Comparison of ENCODE assay signal across 10 cellular contexts in genomic region chr7:87878208-87878735, GRCh38. TPM values are rescaled to one million over a fixed set of nuclear protein-coding genes. Genes with fewer than 3 reads are reported as not detected.
DNase-seq lines count a peak whose midpoint lies in the region; ATAC-seq, FAIRE-seq and TF ChIP-seq lines count a peak whose summit lies in the region.
"Had no signal": no experiment of that assay in that cellular context is flagged by ENCODE, and none has a peak within 500 bp of the region (broad histone marks: within the 10 kb centered on the region; RNA-seq: fewer than 3 reads in every experiment).

No MANE protein-coding gene starts in this region.

- peaks cover 39% of the 10 kb centered on the region for H3K36me3 Mint-ChIP-seq in activated naive CD4-positive, alpha-beta T cell treated with anti-CD3 and anti-CD28 coated beads, Interleukin-2, amount 10 ng/mL, durations not matched to agents 7 days and 5 days
- peaks cover 3% of the 10 kb centered on the region for H3K36me3 Mint-ChIP-seq in endothelial cell (ENCODE audit: low read depth, unreplicated experiment)

- no peak for ATAC-seq in left lung
- ATAC-seq: left colon had no signal

- peaks cover 2% of the 10 kb centered on the region for H3K9me3 Mint-ChIP-seq in activated naive CD4-positive, alpha-beta T cell treated with anti-CD3 and anti-CD28 coated beads, Interleukin-2, amount 10 ng/mL, durations not matched to agents 7 days and 5 days
- H3K9me3 Mint-ChIP-seq in endothelial cell (ENCODE audit: unreplicated experiment) = no peaks in the 10 kb centered on the region

- H3K4me3 ChIP-seq in small intestine (ENCODE audit: low read depth in 1 of 2, low read length in 2 of 2) (no peak overlapping the region), left lung (peak overlapping the region in 1 of 2 donors; percentile 80)

- H3K27me3 Mint-ChIP-seq in activated naive CD4-positive, alpha-beta T cell treated with anti-CD3 and anti-CD28 coated beads, Interleukin-2, amount 10 ng/mL, durations not matched to agents 7 days and 5 days = no peaks in the 10 kb centered on the region
- no peaks in the 10 kb centered on the region for H3K27me3 Mint-ChIP-seq in endothelial cell (ENCODE audit: unreplicated experiment)

- H3K27ac ChIP-seq in small intestine (ENCODE audit: low read depth in 1 of 2, low read length in 1 of 2) (no peak overlapping the region), left lung (no peak overlapping the region)

- H3K27ac Mint-ChIP-seq in activated naive CD4-positive, alpha-beta T cell treated with anti-CD3 and anti-CD28 coated beads, Interleukin-2, amount 10 ng/mL, durations not matched to agents 7 days and 5 days = no peak overlapping the region
- no peak overlapping the region for H3K27ac Mint-ChIP-seq in endothelial cell (ENCODE audit: unreplicated experiment)

- H3K4me3 Mint-ChIP-seq in activated naive CD4-positive, alpha-beta T cell treated with anti-CD3 and anti-CD28 coated beads, Interleukin-2, amount 10 ng/mL, durations not matched to agents 7 days and 5 days = peak overlapping the region; percentile 77
- peak overlapping the region; percentile 96 for H3K4me3 Mint-ChIP-seq in endothelial cell (ENCODE audit: unreplicated experiment)

- H3K9me3 ChIP-seq in small intestine (ENCODE audit: control insufficient read depth, low read depth) (no peaks in the 10 kb centered on the region), left lung (no peaks in the 10 kb centered on the region)

- H3K36me3 ChIP-seq in small intestine (ENCODE audit: control insufficient read depth in 2 of 2, insufficient read depth in 2 of 2, low read length in 2 of 2) (no peaks in the 10 kb centered on the region), left lung (no peaks in the 10 kb centered on the region)

- H3K27me3 ChIP-seq in small intestine (ENCODE audit: control insufficient read depth in 2 of 2, insufficient read depth in 2 of 2, low read length in 2 of 2) (no peaks in the 10 kb centered on the region), left lung (no peaks in the 10 kb centered on the region)

- H3K4me1 Mint-ChIP-seq in activated naive CD4-positive, alpha-beta T cell treated with anti-CD3 and anti-CD28 coated beads, Interleukin-2, amount 10 ng/mL, durations not matched to agents 7 days and 5 days = peaks cover 63% of the 10 kb centered on the region
- H3K4me1 Mint-ChIP-seq in endothelial cell (ENCODE audit: unreplicated experiment) = peaks cover 22% of the 10 kb centered on the region

- CTCF ChIA-PET in activated naive CD4-positive, alpha-beta T cell treated with anti-CD3 and anti-CD28 coated beads, Interleukin-2, amount 10 ng/mL, durations not matched to agents 7 days and 5 days (lab: Charles Lee) = no interaction called here

- DNase-seq in activated naive CD4-positive, alpha-beta T cell treated with anti-CD3 and anti-CD28 coated beads, Interleukin-2, amount 10 ng/mL, durations not matched to agents 7 days and 5 days = no peak
- DNase-seq in activated naive CD4-positive, alpha-beta T cell (lab: John Stamatoyannopoulos, UW) = no peak
- DNase-seq in RKO (ENCODE audit: low spot score) = peak; percentile 42
- DNase-seq in endothelial cell (ENCODE audit: low spot score) = no peak
- DNase-seq in small intestine = peak; percentile 3
- DNase-seq in cerebellar nuclear complex (lab: John Stamatoyannopoulos, UW) = no peak
- DNase-seq in SIG-M5 treated with dmso at 0.1 percent for 504 hours (lab: John Stamatoyannopoulos, UW; ENCODE audit: unreplicated experiment) = no peak
- no peak for DNase-seq in left lung
- DNase-seq: left colon; stimulated activated CD4-positive, alpha-beta T cell treated with anti-CD3 and anti-CD28 coated beads, Interleukin-4, amount 100 ng/mL, for 1 hour had no signal

- no peak for TF ChIP-seq CTCF in endothelial cell (IDR thresholded peaks at IDR 0.05; ENCODE audit: unreplicated experiment)
- TF ChIP-seq CTCF in left lung (IDR thresholded peaks at IDR 0.05) = no peak

- WGBS in small intestine, 3 donors = 41 to 56% (median 49%) methylated on average over 3 of the region's 3 CpGs

- H3K4me1 ChIP-seq in small intestine (ENCODE audit: control insufficient read depth in 2 of 2, insufficient read depth in 1 of 2, low read depth in 1 of 2, low read length in 1 of 2) (peaks cover 0 to 3% of the 10 kb centered on the region in 2 donors), left lung (peaks cover 0 to 36% of the 10 kb centered on the region in 2 donors)

- FAIRE-seq in small intestine (lab: Jason Lieb, UNC) = no peak

- intact Hi-C loops in left lung (cut with DNase I) = no loop called here

RNA-seq across cellular contexts. Expression of gene DBF4, which starts 2.0 kb away (rescaled TPM):
- 19.6 TPM for total RNA-seq in endothelial cell (ENCODE audit: unreplicated experiment)
- polyA plus RNA-seq in small intestine = 10 to 100 TPM in 1 of 3 donors, 1 to 10 TPM in 2; 2.0 to 12.7 (median 4.9) TPM
- 10 to 100 TPM in 1 of 2 donors, 1 to 10 TPM in 1; 10.0 to 14.1 TPM for total RNA-seq in left lung

RNA-seq across cellular contexts. Expression of gene SLC25A40, which starts 2.1 kb away (rescaled TPM):
- total RNA-seq in endothelial cell (ENCODE audit: unreplicated experiment) = 27.7 TPM
- 1 to 10 TPM; 5.1 to 6.1 (median 5.1) TPM for polyA plus RNA-seq in small intestine
- 10 to 100 TPM; 23.1 to 35.4 TPM for total RNA-seq in left lung

RNA-seq across cellular contexts. Expression of gene ADAM22, which starts 55.8 kb away (rescaled TPM):
- total RNA-seq in endothelial cell (ENCODE audit: unreplicated experiment) (14.6 TPM), left lung (1 to 10 TPM; 2.6 to 3.5 TPM)
- under 1 TPM in 1 of 3 donors, not detected in 2; 0.94 TPM for polyA plus RNA-seq in small intestine

Comparison
In these comparisons a context has a peak if more than half of its experiments do, and no peak if none do; other contexts are left out.
1. DNase-seq: peak in RKO (single experiment) and small intestine (single experiment); none in activated naive CD4-positive, alpha-beta T cell treated with anti-CD3 and anti-CD28 coated beads, Interleukin-2, amount 10 ng/mL, durations not matched to agents 7 days and 5 days (single experiment), activated naive CD4-positive, alpha-beta T cell (0 of 4), endothelial cell (single experiment), cerebellar nuclear complex (0 of 2), SIG-M5 treated with dmso at 0.1 percent for 504 hours (single experiment) and left lung (0 of 2).